In the genomic region with DNA sequence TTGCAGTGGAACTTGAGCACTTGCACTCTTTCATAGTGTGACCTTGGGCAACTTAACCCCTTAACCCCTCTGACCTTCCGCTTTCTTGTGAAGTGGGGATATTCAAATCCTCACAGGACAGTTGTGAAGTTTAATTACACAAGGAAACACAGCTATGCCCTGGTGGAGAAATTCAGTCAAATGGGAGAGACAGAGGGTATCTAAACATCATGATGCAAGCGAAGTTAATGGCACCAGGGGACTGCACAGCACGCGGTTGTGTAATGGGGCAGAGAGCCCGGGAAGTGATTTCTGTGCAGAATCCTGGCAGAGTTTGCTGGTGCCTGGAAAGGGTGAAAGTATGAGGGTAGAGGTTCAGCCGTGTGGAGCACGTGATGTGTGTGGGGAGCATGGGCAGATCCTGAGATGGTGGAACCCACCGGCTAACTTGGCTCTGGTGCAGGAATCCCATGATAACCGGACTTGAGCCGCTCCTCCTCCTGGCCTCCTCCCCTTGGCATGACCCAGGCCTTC, we compare ENCODE assay signal across 23 cellular contexts. TPM values are rescaled to one million over a fixed set of nuclear protein-coding genes. Genes with fewer than 3 reads are reported as not detected.
DNase-seq lines count a peak whose midpoint lies in the region; ATAC-seq and TF ChIP-seq lines count a peak whose summit lies in the region.
"Had no signal": no experiment of that assay in that cellular context is flagged by ENCODE, and none has a peak within 500 bp of the region (broad histone marks: within the 10 kb centered on the region; RNA-seq: fewer than 3 reads in every experiment).

No MANE protein-coding gene starts in this region.

- peak overlapping the region; percentile 50 for H3K9ac ChIP-seq in neuronal stem cell (ENCODE audit: low read depth, low read length, poor library complexity)
- H3K9ac ChIP-seq: BLaER1 had no signal

- no peak overlapping the region for H3K4ac ChIP-seq in neuronal stem cell (ENCODE audit: low read length)

- TF ChIP-seq CTCF in activated CD8-positive, alpha-beta T cell treated with anti-CD3 and anti-CD28 coated beads for 36 hours (IDR thresholded peaks at IDR 0.05): no peak
- no peak for TF ChIP-seq CTCF in Caco-2 (IDR thresholded peaks at IDR 0.05; ENCODE audit: insufficient read depth in 1 of 2, low read depth in 1 of 2, low read length in 1 of 2, severe bottlenecking in 1 of 2, unreplicated experiment in 1 of 2)
- no peak for TF ChIP-seq CTCF in breast epithelium (IDR thresholded peaks at IDR 0.05)

- H3K23ac ChIP-seq in neuronal stem cell (ENCODE audit: low read depth, low read length, poor library complexity): no peak overlapping the region

- no peak overlapping the region for H2BK15ac ChIP-seq in neuronal stem cell (ENCODE audit: low read length)

- H2BK120ac ChIP-seq in neuronal stem cell (ENCODE audit: low read depth, low read length): no peak overlapping the region

- CTCF ChIA-PET in activated CD8-positive, alpha-beta T cell treated with anti-CD3 and anti-CD28 coated beads for 36 hours (lab: Charles Lee): interaction anchor here (1.4 kb wide), 1 partner anchor 29 kb away, joined by 3 read pairs; no protein-coding TSS in a partner anchor
- CTCF ChIA-PET in activated CD8-positive, alpha-beta T cell treated with anti-CD3 and anti-CD28 coated beads, Interleukin-2, amount 10 ng/mL, durations not matched to agents 7 days and 5 days (lab: Charles Lee): no interaction called here
- CTCF ChIA-PET in Caco-2 (lab: Charles Lee): no interaction called here

- H3K27me3 ChIP-seq in neuronal stem cell (ENCODE audit: control insufficient read depth in 3 of 3, insufficient read depth in 3 of 3, low read depth in 1 of 3, low read length in 3 of 3): no peaks in the 10 kb centered on the region
- no peaks in the 10 kb centered on the region for H3K27me3 ChIP-seq in Caco-2 (replicated peaks; ENCODE audit: control insufficient read depth, insufficient read depth, low read length)
- no peaks in the 10 kb centered on the region for H3K27me3 ChIP-seq in breast epithelium
- H3K27me3 ChIP-seq: BLaER1, Peyer's patch had no signal

- no peaks in the 10 kb centered on the region for H3K9me3 Mint-ChIP-seq in activated CD8-positive, alpha-beta T cell treated with anti-CD3 and anti-CD28 coated beads for 36 hours
- no peaks in the 10 kb centered on the region for H3K9me3 Mint-ChIP-seq in activated CD8-positive, alpha-beta T cell treated with anti-CD3 and anti-CD28 coated beads, Interleukin-2, amount 10 ng/mL, durations not matched to agents 7 days and 5 days (ENCODE audit: insufficient read depth)
- no peaks in the 10 kb centered on the region for H3K9me3 Mint-ChIP-seq in stimulated activated memory B cell treated with anti-CD40 and anti-IgM and Interleukin-4, amounts not matched to agents 10 μg/mL and 1 μg/mL and 100 μg/mL, for 72 hours
- no peaks in the 10 kb centered on the region for H3K9me3 Mint-ChIP-seq in Caco-2 (ENCODE audit: unreplicated experiment)
- H3K9me3 Mint-ChIP-seq in naive thymus-derived CD8-positive, alpha-beta T cell: no peaks in the 10 kb centered on the region
- H3K9me3 Mint-ChIP-seq: CD4-positive, alpha-beta T cell had no signal

- peaks cover 0 to 4% of the 10 kb centered on the region in 2 donors for H3K4me1 ChIP-seq in neuronal stem cell (ENCODE audit: control insufficient read depth in 2 of 2, insufficient read depth in 1 of 2, low read depth in 1 of 2, low read length in 2 of 2)
- H3K4me1 ChIP-seq in Caco-2: no peaks in the 10 kb centered on the region
- no peaks in the 10 kb centered on the region for H3K4me1 ChIP-seq in breast epithelium
- H3K4me1 ChIP-seq: BLaER1 had no signal

- H3K4me3 Mint-ChIP-seq in activated CD8-positive, alpha-beta T cell treated with anti-CD3 and anti-CD28 coated beads for 36 hours: no peak overlapping the region
- no peak overlapping the region for H3K4me3 Mint-ChIP-seq in activated CD8-positive, alpha-beta T cell treated with anti-CD3 and anti-CD28 coated beads, Interleukin-2, amount 10 ng/mL, durations not matched to agents 7 days and 5 days
- no peak overlapping the region for H3K4me3 Mint-ChIP-seq in stimulated activated memory B cell treated with anti-CD40 and anti-IgM and Interleukin-4, amounts not matched to agents 10 μg/mL and 1 μg/mL and 100 μg/mL, for 72 hours
- no peak overlapping the region for H3K4me3 Mint-ChIP-seq in Caco-2 (ENCODE audit: unreplicated experiment)
- no peak overlapping the region for H3K4me3 Mint-ChIP-seq in naive thymus-derived CD8-positive, alpha-beta T cell
- H3K4me3 Mint-ChIP-seq: CD4-positive, alpha-beta T cell had no signal

- H3K14ac ChIP-seq in neuronal stem cell (ENCODE audit: low read length): no peak overlapping the region

- H3K4me2 ChIP-seq in neuronal stem cell (ENCODE audit: insufficient read depth, low read length, poor library complexity, severe bottlenecking): no peak overlapping the region
- H3K4me2 ChIP-seq: BLaER1 had no signal

- no peaks in the 10 kb centered on the region for H3K79me1 ChIP-seq in neuronal stem cell (ENCODE audit: low read depth, low read length)

- POLR2A ChIA-PET in activated CD8-positive, alpha-beta T cell treated with anti-CD3 and anti-CD28 coated beads for 36 hours (lab: Charles Lee): no interaction called here
- POLR2A ChIA-PET in activated CD8-positive, alpha-beta T cell treated with anti-CD3 and anti-CD28 coated beads, Interleukin-2, amount 10 ng/mL, durations not matched to agents 7 days and 5 days (lab: Charles Lee): no interaction called here
- POLR2A ChIA-PET in Caco-2 (lab: Charles Lee): no interaction called here
- POLR2A ChIA-PET in naive thymus-derived CD8-positive, alpha-beta T cell (lab: Charles Lee): interaction anchor here (1.2 kb wide), 1 partner anchor 146 kb away, joined by 3 read pairs; no protein-coding TSS in a partner anchor

- no peak for ATAC-seq in activated CD8-positive, alpha-beta T cell treated with anti-CD3 and anti-CD28 coated beads for 36 hours
- no peak for ATAC-seq in activated CD8-positive, alpha-beta T cell treated with anti-CD3 and anti-CD28 coated beads, Interleukin-2, amount 10 ng/mL, durations not matched to agents 7 days and 5 days
- ATAC-seq in stimulated activated memory B cell treated with anti-CD40 and anti-IgM and Interleukin-4, amounts not matched to agents 10 μg/mL and 1 μg/mL and 100 μg/mL, for 72 hours: no peak
- no peak for ATAC-seq in naive thymus-derived CD8-positive, alpha-beta T cell
- ATAC-seq: GM12878 had no signal

- H3K27ac Mint-ChIP-seq in activated CD8-positive, alpha-beta T cell treated with anti-CD3 and anti-CD28 coated beads for 36 hours: peak overlapping the region; percentile 42
- H3K27ac Mint-ChIP-seq in activated CD8-positive, alpha-beta T cell treated with anti-CD3 and anti-CD28 coated beads, Interleukin-2, amount 10 ng/mL, durations not matched to agents 7 days and 5 days: no peak overlapping the region
- peak overlapping the region; percentile 19 for H3K27ac Mint-ChIP-seq in stimulated activated memory B cell treated with anti-CD40 and anti-IgM and Interleukin-4, amounts not matched to agents 10 μg/mL and 1 μg/mL and 100 μg/mL, for 72 hours
- no peak overlapping the region for H3K27ac Mint-ChIP-seq in Caco-2 (ENCODE audit: unreplicated experiment)
- H3K27ac Mint-ChIP-seq in naive thymus-derived CD8-positive, alpha-beta T cell: no peak overlapping the region
- H3K27ac Mint-ChIP-seq: CD4-positive, alpha-beta T cell had no signal

- no peak overlapping the region for H3K18ac ChIP-seq in neuronal stem cell (ENCODE audit: low read length)

- no peak overlapping the region for H2AK5ac ChIP-seq in neuronal stem cell (ENCODE audit: low read depth, low read length)

- no TSS peak for BruUV-seq in Caco-2 (replicated peaks; lab: Mats Ljungman, UMichigan)

- H3K4me1 Mint-ChIP-seq in activated CD8-positive, alpha-beta T cell treated with anti-CD3 and anti-CD28 coated beads for 36 hours (ENCODE audit: low read depth): peaks cover 4% of the 10 kb centered on the region
- peaks cover 4% of the 10 kb centered on the region for H3K4me1 Mint-ChIP-seq in activated CD8-positive, alpha-beta T cell treated with anti-CD3 and anti-CD28 coated beads, Interleukin-2, amount 10 ng/mL, durations not matched to agents 7 days and 5 days (ENCODE audit: low read depth)
- H3K4me1 Mint-ChIP-seq in stimulated activated memory B cell treated with anti-CD40 and anti-IgM and Interleukin-4, amounts not matched to agents 10 μg/mL and 1 μg/mL and 100 μg/mL, for 72 hours: peaks cover 57% of the 10 kb centered on the region
- no peaks in the 10 kb centered on the region for H3K4me1 Mint-ChIP-seq in Caco-2 (ENCODE audit: low read depth, unreplicated experiment)
- peaks cover 0 to 6% (median 3%) of the 10 kb centered on the region in 4 donors for H3K4me1 Mint-ChIP-seq in naive thymus-derived CD8-positive, alpha-beta T cell

- no peaks in the 10 kb centered on the region for H3K9me3 ChIP-seq in neuronal stem cell (replicated peaks in 1 of 2; ENCODE audit: control insufficient read depth in 2 of 2, insufficient read depth in 1 of 2, low read depth in 1 of 2, low read length in 2 of 2)
- no peaks in the 10 kb centered on the region for H3K9me3 ChIP-seq in Caco-2
- no peaks in the 10 kb centered on the region for H3K9me3 ChIP-seq in breast epithelium
- H3K9me3 ChIP-seq: BLaER1, Peyer's patch had no signal

- no peak overlapping the region for H3K27ac ChIP-seq in neuronal stem cell (replicated peaks; ENCODE audit: low read length)
- no peak overlapping the region for H3K27ac ChIP-seq in breast epithelium
- H3K27ac ChIP-seq: 22Rv1, BLaER1, Peyer's patch had no signal

- H2AFZ ChIP-seq in neuronal stem cell (ENCODE audit: low read length): no peak overlapping the region

- DNase-seq in activated CD8-positive, alpha-beta T cell treated with anti-CD3 and anti-CD28 coated beads for 36 hours: no peak
- no peak for DNase-seq in activated CD8-positive, alpha-beta T cell treated with anti-CD3 and anti-CD28 coated beads, Interleukin-2, amount 10 ng/mL, durations not matched to agents 7 days and 5 days
- DNase-seq in neuronal stem cell (ENCODE audit: low spot score) (no peak), Caco-2 (no peak), breast epithelium (ENCODE audit: low spot score in 2 of 2) (no peak)
- no peak for DNase-seq in activated CD4-positive, alpha-beta T cell treated with anti-CD3 and anti-CD28 coated beads, Interleukin-2, amount 50 U/mL, for 1 hour
- no peak for DNase-seq in naive thymus-derived CD8-positive, alpha-beta T cell
- DNase-seq: ACHN; CD4-positive, alpha-beta T cell; COR-L47; DND-41; KBM-7; MM.1S; NCI-H1048; NCI-H1417 treated with DMSO at 0.1 percent for 48 hours; NCI-H187; NCI-H446; NCI-H526; Peyer's patch had no signal

- no peak overlapping the region for H2BK5ac ChIP-seq in neuronal stem cell (ENCODE audit: low read length)

- no CpG with 5 or more reads among the region's 10 CpGs for WGBS in neuronal stem cell (ENCODE audit: extremely low coverage in 2 of 2, insufficient read length in 2 of 2, insufficient replicate concordance in 1 of 2), 2 donors

- peaks cover 14% of the 10 kb centered on the region for H3K36me3 Mint-ChIP-seq in activated CD8-positive, alpha-beta T cell treated with anti-CD3 and anti-CD28 coated beads for 36 hours (ENCODE audit: low read depth)
- H3K36me3 Mint-ChIP-seq in activated CD8-positive, alpha-beta T cell treated with anti-CD3 and anti-CD28 coated beads, Interleukin-2, amount 10 ng/mL, durations not matched to agents 7 days and 5 days (ENCODE audit: low read depth): peaks cover 28% of the 10 kb centered on the region
- peaks cover 41% of the 10 kb centered on the region for H3K36me3 Mint-ChIP-seq in stimulated activated memory B cell treated with anti-CD40 and anti-IgM and Interleukin-4, amounts not matched to agents 10 μg/mL and 1 μg/mL and 100 μg/mL, for 72 hours
- no peaks in the 10 kb centered on the region for H3K36me3 Mint-ChIP-seq in Caco-2 (ENCODE audit: insufficient read depth, unreplicated experiment)
- peaks cover 0 to 30% (median 16%) of the 10 kb centered on the region in 3 donors for H3K36me3 Mint-ChIP-seq in naive thymus-derived CD8-positive, alpha-beta T cell

- no peak overlapping the region for H2BK12ac ChIP-seq in neuronal stem cell (ENCODE audit: low read length)

- H3K27me3 Mint-ChIP-seq in activated CD8-positive, alpha-beta T cell treated with anti-CD3 and anti-CD28 coated beads for 36 hours: no peaks in the 10 kb centered on the region
- no peaks in the 10 kb centered on the region for H3K27me3 Mint-ChIP-seq in activated CD8-positive, alpha-beta T cell treated with anti-CD3 and anti-CD28 coated beads, Interleukin-2, amount 10 ng/mL, durations not matched to agents 7 days and 5 days (ENCODE audit: low read depth)
- no peaks in the 10 kb centered on the region for H3K27me3 Mint-ChIP-seq in stimulated activated memory B cell treated with anti-CD40 and anti-IgM and Interleukin-4, amounts not matched to agents 10 μg/mL and 1 μg/mL and 100 μg/mL, for 72 hours
- H3K27me3 Mint-ChIP-seq in Caco-2 (ENCODE audit: insufficient read depth, unreplicated experiment): no peaks in the 10 kb centered on the region
- no peaks in the 10 kb centered on the region for H3K27me3 Mint-ChIP-seq in naive thymus-derived CD8-positive, alpha-beta T cell
- H3K27me3 Mint-ChIP-seq: CD4-positive, alpha-beta T cell had no signal

- TF ChIP-seq POLR2A in breast epithelium (IDR thresholded peaks at IDR 0.05): no peak

- no peaks in the 10 kb centered on the region for H3K36me3 ChIP-seq in neuronal stem cell (replicated peaks in 1 of 2; ENCODE audit: control insufficient read depth in 2 of 2, insufficient read depth in 2 of 2, low read length in 2 of 2)
- no peaks in the 10 kb centered on the region for H3K36me3 ChIP-seq in Caco-2 (ENCODE audit: control insufficient read depth, insufficient read depth, low read length)
- H3K36me3 ChIP-seq in breast epithelium: no peaks in the 10 kb centered on the region
- H3K36me3 ChIP-seq: Peyer's patch had no signal

- no peak overlapping the region for H4K91ac ChIP-seq in neuronal stem cell (ENCODE audit: low read depth, low read length, poor library complexity)

- H3K4me3 ChIP-seq in neuronal stem cell (ENCODE audit: low read length in 2 of 2) (no peak overlapping the region), Caco-2 (ENCODE audit: low read depth, low read length) (no peak overlapping the region), breast epithelium (no peak overlapping the region)
- H3K4me3 ChIP-seq: BLaER1, GM12878, Peyer's patch had no signal

- H4K8ac ChIP-seq in neuronal stem cell (ENCODE audit: low read depth, low read length): no peak overlapping the region

- intact Hi-C loops in activated CD8-positive, alpha-beta T cell treated with anti-CD3 and anti-CD28 coated beads for 36 hours (cut with micrococcal nuclease): no loop called here
- intact Hi-C loops in Caco-2 (cut with micrococcal nuclease; ENCODE audit: unreplicated experiment): no loop called here
- intact Hi-C loops in breast epithelium (cut with DNase I; ENCODE audit: low total_unique reads): no loop called here

RNA-seq across cellular contexts. Expression of a gene that starts 51.7 kb away (rescaled TPM):
- 10 to 100 TPM; 47.8 to 51.1 TPM for total RNA-seq in activated CD8-positive, alpha-beta T cell treated with anti-CD3 and anti-CD28 coated beads for 36 hours
- total RNA-seq in activated CD8-positive, alpha-beta T cell treated with anti-CD3 and anti-CD28 coated beads, Interleukin-2, amount 10 ng/mL, durations not matched to agents 7 days and 5 days: 10 to 100 TPM; 39.2 to 42.7 TPM
- polyA plus RNA-seq in neuronal stem cell (2013, experiment 1 of 2): 9.4 TPM
- 9.6 TPM for polyA plus RNA-seq in neuronal stem cell (2013, experiment 2 of 2)
- total RNA-seq in Caco-2 (2022) (7.6 and 8.8 TPM in 2 replicates), breast epithelium (10 to 100 TPM; 13.4 to 24.6 (median 18.1) TPM)
- 1 to 10 TPM; 6.1 to 6.6 TPM for total RNA-seq in naive thymus-derived CD8-positive, alpha-beta T cell
- polyA plus RNA-seq in naive thymus-derived CD8-positive, alpha-beta T cell: 10 to 100 TPM; 10.9 to 14.7 (median 13.5) TPM

Comparison
In these comparisons a context has a peak if more than half of its experiments do, and no peak if none do; other contexts are left out.
1. H3K27ac Mint-ChIP-seq: peak in activated CD8-positive, alpha-beta T cell treated with anti-CD3 and anti-CD28 coated beads for 36 hours (single experiment) and stimulated activated memory B cell treated with anti-CD40 and anti-IgM and Interleukin-4, amounts not matched to agents 10 μg/mL and 1 μg/mL and 100 μg/mL, for 72 hours (single experiment); none in activated CD8-positive, alpha-beta T cell treated with anti-CD3 and anti-CD28 coated beads, Interleukin-2, amount 10 ng/mL, durations not matched to agents 7 days and 5 days (single experiment), Caco-2 (single experiment) and naive thymus-derived CD8-positive, alpha-beta T cell (0 of 10).